14 cellular contexts compared by ENCODE assay signal in genomic region chr7:103821105-103821504, GRCh38.
DNase-seq lines count a peak whose midpoint lies in the region; ATAC-seq, FAIRE-seq and TF ChIP-seq lines count a peak whose summit lies in the region.
"Had no signal": no experiment of that assay in that cellular context is flagged by ENCODE, and none has a peak within 500 bp of the region (broad histone marks: within the 10 kb centered on the region; RNA-seq: fewer than 3 reads in every experiment).

No MANE protein-coding gene starts in this region.

- no peak for TF ChIP-seq POLR2A in GM12892 (IDR thresholded peaks at IDR 0.05; ENCODE audit: low read depth, low read length)

- POLR2A ChIA-PET in activated CD8-positive, alpha-beta T cell treated with anti-CD3 and anti-CD28 coated beads, Interleukin-2, amount 10 ng/mL, durations not matched to agents 7 days and 5 days (lab: Charles Lee): no interaction called here

- no peaks in the 10 kb centered on the region for H3K4me1 Mint-ChIP-seq in activated CD8-positive, alpha-beta T cell treated with anti-CD3 and anti-CD28 coated beads, Interleukin-2, amount 10 ng/mL, durations not matched to agents 7 days and 5 days (ENCODE audit: low read depth)
- H3K4me1 Mint-ChIP-seq: T-helper 17 cell had no signal

- no peak overlapping the region for H3K4me3 Mint-ChIP-seq in activated CD8-positive, alpha-beta T cell treated with anti-CD3 and anti-CD28 coated beads, Interleukin-2, amount 10 ng/mL, durations not matched to agents 7 days and 5 days
- H3K4me3 Mint-ChIP-seq: T-helper 17 cell had no signal

- H3K27me3 Mint-ChIP-seq in activated CD8-positive, alpha-beta T cell treated with anti-CD3 and anti-CD28 coated beads, Interleukin-2, amount 10 ng/mL, durations not matched to agents 7 days and 5 days (ENCODE audit: low read depth): no peaks in the 10 kb centered on the region

- no peak overlapping the region for H3K27ac Mint-ChIP-seq in activated CD8-positive, alpha-beta T cell treated with anti-CD3 and anti-CD28 coated beads, Interleukin-2, amount 10 ng/mL, durations not matched to agents 7 days and 5 days
- H3K27ac Mint-ChIP-seq: T-helper 17 cell had no signal

- H3K9me3 Mint-ChIP-seq in activated CD8-positive, alpha-beta T cell treated with anti-CD3 and anti-CD28 coated beads, Interleukin-2, amount 10 ng/mL, durations not matched to agents 7 days and 5 days (ENCODE audit: insufficient read depth): no peaks in the 10 kb centered on the region

- CTCF ChIA-PET in activated CD8-positive, alpha-beta T cell treated with anti-CD3 and anti-CD28 coated beads, Interleukin-2, amount 10 ng/mL, durations not matched to agents 7 days and 5 days (lab: Charles Lee): no interaction called here

- no peaks in the 10 kb centered on the region for H3K36me3 Mint-ChIP-seq in activated CD8-positive, alpha-beta T cell treated with anti-CD3 and anti-CD28 coated beads, Interleukin-2, amount 10 ng/mL, durations not matched to agents 7 days and 5 days (ENCODE audit: low read depth)

- no peak for FAIRE-seq in GM12892 (lab: Jason Lieb, UNC)
- FAIRE-seq: RCC 7860 had no signal

- no peak for ATAC-seq in activated CD8-positive, alpha-beta T cell treated with anti-CD3 and anti-CD28 coated beads, Interleukin-2, amount 10 ng/mL, durations not matched to agents 7 days and 5 days
- no peak for ATAC-seq in GM21381 (IDR thresholded peaks at IDR 0.05; ENCODE audit: unreplicated experiment)
- ATAC-seq: T-helper 17 cell had no signal

- peak; percentile 56 for DNase-seq in NCI-H748 (lab: John Stamatoyannopoulos, UW; ENCODE audit: unreplicated experiment)
- no peak for DNase-seq in NCI-H748 treated with DMSO at 0.1 percent for 48 hours (lab: John Stamatoyannopoulos, UW)
- peak; percentile 93 for DNase-seq in NCI-H2227 (lab: John Stamatoyannopoulos, UW; ENCODE audit: unreplicated experiment)
- peak; percentile 28 for DNase-seq in SK-N-DZ (ENCODE audit: low spot score)
- DNase-seq in activated CD8-positive, alpha-beta T cell treated with anti-CD3 and anti-CD28 coated beads, Interleukin-2, amount 10 ng/mL, durations not matched to agents 7 days and 5 days: no peak
- no peak for DNase-seq in GM12892 (ENCODE audit: insufficient read length)
- DNase-seq: Caco-2, NCI-H1694 treated with DMSO at 0.1 percent for 48 hours, NCI-H226, NCI-H774, SHP77, T-helper 17 cell had no signal

Comparison
In these comparisons a context has a peak if more than half of its experiments do, and no peak if none do; other contexts are left out.
1. DNase-seq: peak in NCI-H748 (single experiment), NCI-H2227 (single experiment) and SK-N-DZ (single experiment); none in NCI-H748 treated with DMSO at 0.1 percent for 48 hours (single experiment), activated CD8-positive, alpha-beta T cell treated with anti-CD3 and anti-CD28 coated beads, Interleukin-2, amount 10 ng/mL, durations not matched to agents 7 days and 5 days (single experiment) and GM12892 (single experiment).